In genomic region chr10:11170993-11171416, GRCh38 we compare ENCODE assay signal across 9 cellular contexts.
DNase-seq lines count a peak whose midpoint lies in the region; ATAC-seq, FAIRE-seq and TF ChIP-seq lines count a peak whose summit lies in the region.
"Had no signal": no experiment of that assay in that cellular context is flagged by ENCODE, and none has a peak within 500 bp of the region (broad histone marks: within the 10 kb centered on the region; RNA-seq: fewer than 3 reads in every experiment).

No MANE protein-coding gene starts in this region.

- POLR2A ChIA-PET in WTC11 (lab: Charles Lee): no interaction called here

- WGBS in small intestine, 3 donors: 62 to 81% (median 64%) methylated on average over 5 of the region's 5 CpGs

- H3K9me3 ChIP-seq in CD4-positive, CD25-positive, alpha-beta regulatory T cell (ENCODE audit: control insufficient read depth in 2 of 2, low read length in 2 of 2): no peaks in the 10 kb centered on the region
- H3K9me3 ChIP-seq in KOPT-K1 (ENCODE audit: insufficient read depth, low read length, poor library complexity, severe bottlenecking) (no peaks in the 10 kb centered on the region), small intestine (ENCODE audit: control insufficient read depth, low read depth) (no peaks in the 10 kb centered on the region)
- H3K9me3 ChIP-seq in effector memory CD4-positive, alpha-beta T cell (ENCODE audit: control insufficient read depth, low read length): no peaks in the 10 kb centered on the region

- H3K36me3 ChIP-seq in CD4-positive, CD25-positive, alpha-beta regulatory T cell (ENCODE audit: control insufficient read depth, insufficient read depth, low read length): peaks cover 38% of the 10 kb centered on the region
- H3K36me3 ChIP-seq in KOPT-K1 (ENCODE audit: insufficient read depth, low read length) (peaks cover 81% of the 10 kb centered on the region), small intestine (ENCODE audit: control insufficient read depth in 2 of 2, insufficient read depth in 2 of 2, low read length in 2 of 2) (no peaks in the 10 kb centered on the region)
- H3K36me3 ChIP-seq in effector memory CD4-positive, alpha-beta T cell (ENCODE audit: control insufficient read depth, insufficient read depth, low read length): peaks cover 9% of the 10 kb centered on the region

- CTCF ChIA-PET in WTC11 (lab: Charles Lee): no interaction called here

- H3K27ac ChIP-seq in CD4-positive, CD25-positive, alpha-beta regulatory T cell (ENCODE audit: insufficient read depth, low read length, poor library complexity, severe bottlenecking): peak overlapping the region; percentile 93
- H3K27ac ChIP-seq in KOPT-K1 (ENCODE audit: low read depth, low read length, poor library complexity, severe bottlenecking): peak overlapping the region; percentile 98
- H3K27ac ChIP-seq in effector memory CD4-positive, alpha-beta T cell (ENCODE audit: insufficient read depth, low read length, poor library complexity, severe bottlenecking): peak overlapping the region; percentile 98
- peak overlapping the region in 1 of 2 donors; percentile 78 for H3K27ac ChIP-seq in small intestine (ENCODE audit: low read depth in 1 of 2, low read length in 1 of 2)
- H3K27ac ChIP-seq: VCaP had no signal

- H3K27me3 Mint-ChIP-seq in CD4-positive, CD25-positive, alpha-beta regulatory T cell: no peaks in the 10 kb centered on the region
- peaks cover 1% of the 10 kb centered on the region for H3K27me3 Mint-ChIP-seq in WTC11 (ENCODE audit: low read depth)

- TF ChIP-seq CTCF in WTC11 (IDR thresholded peaks at IDR 0.05): no peak
- TF ChIP-seq CTCF in omental fat pad (IDR thresholded peaks at IDR 0.05): no peak

- no peak for DNase-seq in CD4-positive, CD25-positive, alpha-beta regulatory T cell
- no peak for DNase-seq in effector memory CD4-positive, alpha-beta T cell
- DNase-seq in NCI-H774 (lab: John Stamatoyannopoulos, UW) (no peak), small intestine (no peak), WTC11 (ENCODE audit: low spot score) (no peak), omental fat pad (ENCODE audit: low spot score) (no peak)

- no peak overlapping the region for H3K4me3 Mint-ChIP-seq in CD4-positive, CD25-positive, alpha-beta regulatory T cell
- no peak overlapping the region for H3K4me3 Mint-ChIP-seq in WTC11

- no peak for FAIRE-seq in small intestine (lab: Jason Lieb, UNC)

- peaks cover 0 to 49% (median 28%) of the 10 kb centered on the region in 4 donors for H3K4me1 Mint-ChIP-seq in CD4-positive, CD25-positive, alpha-beta regulatory T cell
- peaks cover 13% of the 10 kb centered on the region for H3K4me1 Mint-ChIP-seq in WTC11

- no peaks in the 10 kb centered on the region for H3K9me3 Mint-ChIP-seq in CD4-positive, CD25-positive, alpha-beta regulatory T cell
- H3K9me3 Mint-ChIP-seq in WTC11: no peaks in the 10 kb centered on the region

- ATAC-seq in CD4-positive, CD25-positive, alpha-beta regulatory T cell (ENCODE audit: low read depth in 2 of 2): no peak
- peak; percentile 42 for ATAC-seq in GM19463 (IDR thresholded peaks at IDR 0.05; ENCODE audit: unreplicated experiment)
- ATAC-seq in WTC11: no peak
- no peak for ATAC-seq in omental fat pad (ENCODE audit: low FRiP score)

- no peaks in the 10 kb centered on the region for H3K27me3 ChIP-seq in CD4-positive, CD25-positive, alpha-beta regulatory T cell (ENCODE audit: control insufficient read depth, insufficient read depth, low read length)
- H3K27me3 ChIP-seq in effector memory CD4-positive, alpha-beta T cell (replicated peaks; ENCODE audit: control insufficient read depth, insufficient read depth, low read length, poor library complexity, severe bottlenecking): no peaks in the 10 kb centered on the region
- no peaks in the 10 kb centered on the region for H3K27me3 ChIP-seq in small intestine (ENCODE audit: control insufficient read depth in 2 of 2, insufficient read depth in 2 of 2, low read length in 2 of 2)

- H3K4me1 ChIP-seq in CD4-positive, CD25-positive, alpha-beta regulatory T cell (ENCODE audit: control insufficient read depth, insufficient read depth, low read length, poor library complexity, severe bottlenecking): peaks cover 88% of the 10 kb centered on the region
- H3K4me1 ChIP-seq in effector memory CD4-positive, alpha-beta T cell (ENCODE audit: control insufficient read depth, insufficient read depth, low read length, poor library complexity, severe bottlenecking): peaks cover 71% of the 10 kb centered on the region
- H3K4me1 ChIP-seq in small intestine (ENCODE audit: control insufficient read depth in 2 of 2, insufficient read depth in 1 of 2, low read depth in 1 of 2, low read length in 1 of 2): peaks cover 0 to 1% of the 10 kb centered on the region in 2 donors

- H3K36me3 Mint-ChIP-seq in CD4-positive, CD25-positive, alpha-beta regulatory T cell: peaks cover 48% of the 10 kb centered on the region
- H3K36me3 Mint-ChIP-seq in WTC11: no peaks in the 10 kb centered on the region

- no peak overlapping the region for H3K27ac Mint-ChIP-seq in CD4-positive, CD25-positive, alpha-beta regulatory T cell
- H3K27ac Mint-ChIP-seq in WTC11: no peak overlapping the region

- peak overlapping the region; percentile 99 for H3K4me3 ChIP-seq in CD4-positive, CD25-positive, alpha-beta regulatory T cell (ENCODE audit: low read depth, low read length)
- peak overlapping the region; percentile 94 for H3K4me3 ChIP-seq in effector memory CD4-positive, alpha-beta T cell (ENCODE audit: insufficient read depth, low read depth, low read length, poor library complexity, severe bottlenecking)
- peak overlapping the region in 1 of 2 donors; percentile 13 for H3K4me3 ChIP-seq in small intestine (ENCODE audit: low read depth in 1 of 2, low read length in 2 of 2)

TF ChIP-seq in WTC11, 78 proteins besides CTCF, POLR2A, EP300 and RAD21:
- TF ChIP-seq TEAD4 (CRISPR knock-in tag; IDR thresholded peaks at IDR 0.05) (no peak), ZNF219 (CRISPR knock-in tag; IDR thresholded peaks at IDR 0.05; ENCODE audit: borderline replicate concordance) (no peak), TEAD1 (CRISPR knock-in tag; IDR thresholded peaks at IDR 0.05) (no peak), ZNF671 (CRISPR knock-in tag; IDR thresholded peaks at IDR 0.05) (no peak), FOXK1 (CRISPR knock-in tag; IDR thresholded peaks at IDR 0.05) (no peak), CBFB (CRISPR knock-in tag; IDR thresholded peaks at IDR 0.05; ENCODE audit: low read depth) (no peak), ZNF263 (CRISPR knock-in tag; IDR thresholded peaks at IDR 0.05; ENCODE audit: low read depth) (no peak), JAZF1 (CRISPR knock-in tag; IDR thresholded peaks at IDR 0.05) (no peak), E2F4 (CRISPR knock-in tag; IDR thresholded peaks at IDR 0.05; ENCODE audit: borderline replicate concordance, low read depth) (no peak), ETV6 (CRISPR knock-in tag; IDR thresholded peaks at IDR 0.05) (no peak)
- TF ChIP-seq, protein P1, sequence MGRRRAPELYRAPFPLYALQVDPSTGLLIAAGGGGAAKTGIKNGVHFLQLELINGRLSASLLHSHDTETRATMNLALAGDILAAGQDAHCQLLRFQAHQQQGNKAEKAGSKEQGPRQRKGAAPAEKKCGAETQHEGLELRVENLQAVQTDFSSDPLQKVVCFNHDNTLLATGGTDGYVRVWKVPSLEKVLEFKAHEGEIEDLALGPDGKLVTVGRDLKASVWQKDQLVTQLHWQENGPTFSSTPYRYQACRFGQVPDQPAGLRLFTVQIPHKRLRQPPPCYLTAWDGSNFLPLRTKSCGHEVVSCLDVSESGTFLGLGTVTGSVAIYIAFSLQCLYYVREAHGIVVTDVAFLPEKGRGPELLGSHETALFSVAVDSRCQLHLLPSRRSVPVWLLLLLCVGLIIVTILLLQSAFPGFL (CRISPR knock-in tag; IDR thresholded peaks at IDR 0.05; ENCODE audit: borderline replicate concordance): no peak
